Comparison of ENCODE assay signal across 1 cellular context in genomic region chr1:233639611-233640010, GRCh38.
TF ChIP-seq lines count a peak whose summit lies in the region.

No MANE protein-coding gene starts in this region.

TF ChIP-seq in GM12878, 131 proteins besides CTCF, POLR2A, EP300 and RAD21 (continued from another document):
- TF ChIP-seq RELB (IDR thresholded peaks at IDR 0.05; ENCODE audit: low read depth) (0 out of 2 replicates have a peak, but pooled peaks have one; percentile 31), CREB1 (IDR thresholded peaks at IDR 0.05; ENCODE audit: low read depth) (peak; percentile 18; the same call in 1 of the 2 replicates), IKZF2 (IDR thresholded peaks at IDR 0.05) (peak; percentile 69 to 76), STAT3 (IDR thresholded peaks at IDR 0.05; ENCODE audit: low read depth, low read length) (no peak)
- TF ChIP-seq, protein P1, sequence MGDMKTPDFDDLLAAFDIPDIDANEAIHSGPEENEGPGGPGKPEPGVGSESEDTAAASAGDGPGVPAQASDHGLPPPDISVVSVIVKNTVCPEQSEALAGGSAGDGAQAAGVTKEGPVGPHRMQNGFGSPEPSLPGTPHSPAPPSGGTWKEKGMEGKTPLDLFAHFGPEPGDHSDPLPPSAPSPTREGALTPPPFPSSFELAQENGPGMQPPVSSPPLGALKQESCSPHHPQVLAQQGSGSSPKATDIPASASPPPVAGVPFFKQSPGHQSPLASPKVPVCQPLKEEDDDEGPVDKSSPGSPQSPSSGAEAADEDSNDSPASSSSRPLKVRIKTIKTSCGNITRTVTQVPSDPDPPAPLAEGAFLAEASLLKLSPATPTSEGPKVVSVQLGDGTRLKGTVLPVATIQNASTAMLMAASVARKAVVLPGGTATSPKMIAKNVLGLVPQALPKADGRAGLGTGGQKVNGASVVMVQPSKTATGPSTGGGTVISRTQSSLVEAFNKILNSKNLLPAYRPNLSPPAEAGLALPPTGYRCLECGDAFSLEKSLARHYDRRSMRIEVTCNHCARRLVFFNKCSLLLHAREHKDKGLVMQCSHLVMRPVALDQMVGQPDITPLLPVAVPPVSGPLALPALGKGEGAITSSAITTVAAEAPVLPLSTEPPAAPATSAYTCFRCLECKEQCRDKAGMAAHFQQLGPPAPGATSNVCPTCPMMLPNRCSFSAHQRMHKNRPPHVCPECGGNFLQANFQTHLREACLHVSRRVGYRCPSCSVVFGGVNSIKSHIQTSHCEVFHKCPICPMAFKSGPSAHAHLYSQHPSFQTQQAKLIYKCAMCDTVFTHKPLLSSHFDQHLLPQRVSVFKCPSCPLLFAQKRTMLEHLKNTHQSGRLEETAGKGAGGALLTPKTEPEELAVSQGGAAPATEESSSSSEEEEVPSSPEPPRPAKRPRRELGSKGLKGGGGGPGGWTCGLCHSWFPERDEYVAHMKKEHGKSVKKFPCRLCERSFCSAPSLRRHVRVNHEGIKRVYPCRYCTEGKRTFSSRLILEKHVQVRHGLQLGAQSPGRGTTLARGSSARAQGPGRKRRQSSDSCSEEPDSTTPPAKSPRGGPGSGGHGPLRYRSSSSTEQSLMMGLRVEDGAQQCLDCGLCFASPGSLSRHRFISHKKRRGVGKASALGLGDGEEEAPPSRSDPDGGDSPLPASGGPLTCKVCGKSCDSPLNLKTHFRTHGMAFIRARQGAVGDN (IDR thresholded peaks at IDR 0.05): 0 out of 2 replicates have a peak, but pooled peaks have one; percentile 15
- TF ChIP-seq, protein P2, sequence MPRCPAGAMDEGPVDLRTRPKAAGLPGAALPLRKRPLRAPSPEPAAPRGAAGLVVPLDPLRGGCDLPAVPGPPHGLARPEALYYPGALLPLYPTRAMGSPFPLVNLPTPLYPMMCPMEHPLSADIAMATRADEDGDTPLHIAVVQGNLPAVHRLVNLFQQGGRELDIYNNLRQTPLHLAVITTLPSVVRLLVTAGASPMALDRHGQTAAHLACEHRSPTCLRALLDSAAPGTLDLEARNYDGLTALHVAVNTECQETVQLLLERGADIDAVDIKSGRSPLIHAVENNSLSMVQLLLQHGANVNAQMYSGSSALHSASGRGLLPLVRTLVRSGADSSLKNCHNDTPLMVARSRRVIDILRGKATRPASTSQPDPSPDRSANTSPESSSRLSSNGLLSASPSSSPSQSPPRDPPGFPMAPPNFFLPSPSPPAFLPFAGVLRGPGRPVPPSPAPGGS (IDR thresholded peaks at IDR 0.05; ENCODE audit: borderline replicate concordance, insufficient read depth, low read depth, low read length, poor library complexity, severe bottlenecking): no peak
